Comparison of ENCODE assay signal across 10 cellular contexts in the genomic region with DNA sequence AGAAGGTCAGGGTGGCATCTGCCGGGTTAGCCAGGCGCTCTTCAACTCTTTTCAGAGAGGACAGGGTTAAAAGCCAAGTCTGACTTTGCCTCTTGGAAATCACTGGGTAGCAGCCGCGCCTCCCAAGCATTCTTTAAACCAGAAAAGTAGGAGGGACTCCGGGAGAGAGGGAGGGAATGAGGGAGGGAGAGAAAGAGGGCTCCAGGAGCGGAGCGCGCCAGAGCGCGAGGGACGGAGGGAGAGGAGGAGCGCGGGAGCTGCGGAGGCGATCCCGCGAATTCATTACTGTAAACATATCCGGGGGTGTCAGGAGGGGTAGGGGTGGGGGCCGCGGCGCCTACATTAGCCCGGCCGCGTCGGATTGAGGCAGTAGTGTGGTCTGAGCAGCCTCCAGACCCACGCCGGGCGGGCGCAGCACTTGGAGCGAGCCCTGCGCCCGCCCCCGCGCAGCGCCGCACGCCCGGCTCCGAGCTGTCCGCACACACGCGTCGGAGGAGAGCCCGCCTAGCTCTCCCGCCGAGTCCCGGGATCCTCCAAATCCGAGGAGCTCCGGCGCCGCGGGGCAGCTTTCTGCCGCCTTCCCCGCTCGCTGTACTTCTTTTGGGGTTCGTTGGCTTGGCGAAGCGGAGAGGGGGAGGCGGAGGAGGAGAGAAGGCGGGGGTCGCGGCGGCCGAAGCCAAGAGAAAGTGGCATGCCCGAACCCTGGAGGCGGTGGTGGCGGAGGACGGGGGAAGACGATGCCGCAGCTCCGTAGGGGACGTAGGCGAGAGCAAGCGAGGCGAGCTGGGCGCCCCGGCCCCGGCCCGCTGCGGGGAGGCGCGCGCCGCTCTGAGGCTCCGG. TPM values are rescaled to one million over a fixed set of nuclear protein-coding genes. Genes with fewer than 3 reads are reported as not detected.
DNase-seq lines count a peak whose midpoint lies in the region; ATAC-seq, FAIRE-seq and TF ChIP-seq lines count a peak whose summit lies in the region.
"Had no signal": no experiment of that assay in that cellular context is flagged by ENCODE, and none has a peak within 500 bp of the region (broad histone marks: within the 10 kb centered on the region; RNA-seq: fewer than 3 reads in every experiment).

No MANE protein-coding gene starts in this region.

- DNase-seq in activated naive CD8-positive, alpha-beta T cell treated with anti-CD3 and anti-CD28 coated beads, Interleukin-2, amount 10 ng/mL, durations not matched to agents 7 days and 5 days, result no peak
- DNase-seq in activated naive CD8-positive, alpha-beta T cell treated with anti-CD3 and anti-CD28 coated beads, Interleukin-2, amount 50 U/mL, for 24 hours, result no peak
- DNase-seq in adrenal gland (peak; percentile 37 to 70 (median 63)), left cardiac atrium (peak; percentile 70), pancreas (peak; percentile 47 to 81 (median 70)), MV-4-11 (lab: John Stamatoyannopoulos, UW) (no peak), NAMALWA (ENCODE audit: low spot score) (no peak)

- H3K4me1 ChIP-seq in adrenal gland (replicated peaks in 1 of 2) (peaks cover 0 to 32% of the 10 kb centered on the region in 2 donors), pancreas (peaks cover 0 to 9% (median 0%) of the 10 kb centered on the region in 3 donors)

- no peaks in the 10 kb centered on the region for H3K9me3 ChIP-seq in adrenal gland (replicated peaks in 1 of 3)
- H3K9me3 ChIP-seq in pancreas, result no peaks in the 10 kb centered on the region

- peak in 1 of 2 donors; percentile 62 for TF ChIP-seq POLR2A in adrenal gland (IDR thresholded peaks at IDR 0.05)

- no peak for ATAC-seq in activated naive CD8-positive, alpha-beta T cell treated with anti-CD3 and anti-CD28 coated beads, Interleukin-2, amount 10 ng/mL, durations not matched to agents 7 days and 5 days (ENCODE audit: low read depth)
- no peak for ATAC-seq in activated naive CD8-positive, alpha-beta T cell treated with anti-CD3 and anti-CD28 coated beads, Interleukin-2, amount 50 U/mL, for 24 hours
- ATAC-seq in left cardiac atrium (peak; percentile 45 to 78), pancreas (peak; percentile 26 to 54 (median 41)), GM21529 (IDR thresholded peaks at IDR 0.05; ENCODE audit: unreplicated experiment) (no peak)

- 1% methylated on average over 36 to 85 of the region's 85 CpGs for WGBS in adrenal gland, 4 donors
- WGBS in pancreas, 2 donors, result 0 to 1% methylated on average over 64 to 85 of the region's 85 CpGs

- peaks cover 69% of the 10 kb centered on the region for H3K27me3 Mint-ChIP-seq in activated naive CD8-positive, alpha-beta T cell treated with anti-CD3 and anti-CD28 coated beads, Interleukin-2, amount 10 ng/mL, durations not matched to agents 7 days and 5 days
- peaks cover 80% of the 10 kb centered on the region for H3K27me3 Mint-ChIP-seq in activated naive CD8-positive, alpha-beta T cell treated with anti-CD3 and anti-CD28 coated beads, Interleukin-2, amount 50 U/mL, for 24 hours

- H3K4me3 ChIP-seq in adrenal gland (peak overlapping the region in 2 of 4 donors; percentile 43 to 65), pancreas (peak overlapping the region; percentile 61 to 82 (median 68))

- H3K9me3 Mint-ChIP-seq in activated naive CD8-positive, alpha-beta T cell treated with anti-CD3 and anti-CD28 coated beads, Interleukin-2, amount 10 ng/mL, durations not matched to agents 7 days and 5 days, result peaks cover 3% of the 10 kb centered on the region
- H3K9me3 Mint-ChIP-seq in activated naive CD8-positive, alpha-beta T cell treated with anti-CD3 and anti-CD28 coated beads, Interleukin-2, amount 50 U/mL, for 24 hours, result no peaks in the 10 kb centered on the region

- TF ChIP-seq CTCF in adrenal gland (IDR thresholded peaks at IDR 0.05) (no peak), pancreas (IDR thresholded peaks at IDR 0.05) (no peak)

- intact Hi-C loops in adrenal gland (cut with DNase I) (loop anchor here in 1 of 2 donors (10.0 kb wide), 1 partner anchor 338 kb away; no protein-coding TSS in a partner anchor), left cardiac atrium (cut with DNase I) (no loop called here), pancreas (cut with DNase I) (loop anchor here in 1 of 3 donors (5.0 kb wide), 1 partner anchor 61 kb away; no protein-coding TSS in a partner anchor)

- peak overlapping the region; percentile 35 for H3K4me3 Mint-ChIP-seq in activated naive CD8-positive, alpha-beta T cell treated with anti-CD3 and anti-CD28 coated beads, Interleukin-2, amount 10 ng/mL, durations not matched to agents 7 days and 5 days
- H3K4me3 Mint-ChIP-seq in activated naive CD8-positive, alpha-beta T cell treated with anti-CD3 and anti-CD28 coated beads, Interleukin-2, amount 50 U/mL, for 24 hours, result no peak overlapping the region

- peaks cover 24% of the 10 kb centered on the region for H3K27me3 ChIP-seq in adrenal gland
- no peaks in the 10 kb centered on the region for H3K27me3 ChIP-seq in pancreas

- POLR2A ChIA-PET in activated naive CD8-positive, alpha-beta T cell treated with anti-CD3 and anti-CD28 coated beads, Interleukin-2, amount 10 ng/mL, durations not matched to agents 7 days and 5 days (lab: Charles Lee), result no interaction called here

- no peak for FAIRE-seq in pancreas (lab: Jason Lieb, UNC)
- FAIRE-seq: G401.6 had no signal

- H3K36me3 Mint-ChIP-seq in activated naive CD8-positive, alpha-beta T cell treated with anti-CD3 and anti-CD28 coated beads, Interleukin-2, amount 10 ng/mL, durations not matched to agents 7 days and 5 days, result no peaks in the 10 kb centered on the region
- no peaks in the 10 kb centered on the region for H3K36me3 Mint-ChIP-seq in activated naive CD8-positive, alpha-beta T cell treated with anti-CD3 and anti-CD28 coated beads, Interleukin-2, amount 50 U/mL, for 24 hours (ENCODE audit: low read depth)

- H3K27ac Mint-ChIP-seq in activated naive CD8-positive, alpha-beta T cell treated with anti-CD3 and anti-CD28 coated beads, Interleukin-2, amount 10 ng/mL, durations not matched to agents 7 days and 5 days, result peak overlapping the region; percentile 48
- H3K27ac Mint-ChIP-seq in activated naive CD8-positive, alpha-beta T cell treated with anti-CD3 and anti-CD28 coated beads, Interleukin-2, amount 50 U/mL, for 24 hours, result no peak overlapping the region

- H3K4me1 Mint-ChIP-seq in activated naive CD8-positive, alpha-beta T cell treated with anti-CD3 and anti-CD28 coated beads, Interleukin-2, amount 10 ng/mL, durations not matched to agents 7 days and 5 days, result peaks cover 17% of the 10 kb centered on the region
- peaks cover 7% of the 10 kb centered on the region for H3K4me1 Mint-ChIP-seq in activated naive CD8-positive, alpha-beta T cell treated with anti-CD3 and anti-CD28 coated beads, Interleukin-2, amount 50 U/mL, for 24 hours

- no peaks in the 10 kb centered on the region for H3K36me3 ChIP-seq in adrenal gland (replicated peaks in 1 of 2)
- no peaks in the 10 kb centered on the region for H3K36me3 ChIP-seq in pancreas

- H3K27ac ChIP-seq in adrenal gland (peak overlapping the region in 3 of 5 donors; percentile 40 to 83 (median 70)), pancreas (peak overlapping the region; percentile 52 to 96 (median 82))

RNA-seq across cellular contexts. Expression of a gene that starts 3.3 kb away (rescaled TPM):
- not detected for total RNA-seq in activated naive CD8-positive, alpha-beta T cell treated with anti-CD3 and anti-CD28 coated beads, Interleukin-2, amount 10 ng/mL, durations not matched to agents 7 days and 5 days
- 10 to 100 TPM in 6 of 8 donors, 1 to 10 TPM in 2; 3.3 to 36.7 (median 17.4) TPM for total RNA-seq in adrenal gland
- polyA plus RNA-seq in adrenal gland, result 10 to 100 TPM in 2 of 3 donors, 1 to 10 TPM in 1; 8.2 to 20.3 (median 15.3) TPM
- 10 to 100 TPM in 1 of 2 donors, 1 to 10 TPM in 1; 8.9 to 20.5 TPM for total RNA-seq in left cardiac atrium
- 100 to 1,000 TPM in 3 of 6 donors, 10 to 100 TPM in 3; 62.8 to 229 (median 91.7) TPM for total RNA-seq in pancreas
- 100 to 1,000 TPM; 119 to 125 TPM for polyA plus RNA-seq in pancreas
- total RNA-seq: activated CD8-positive, alpha-beta memory T cell treated with anti-CD3 and anti-CD28 coated beads for 36 hours had no signal

Comparison
In these comparisons a context has a peak if more than half of its experiments do, and no peak if none do; other contexts are left out.
1. ATAC-seq: peak in left cardiac atrium (2 of 2) and pancreas (4 of 4); none in activated naive CD8-positive, alpha-beta T cell treated with anti-CD3 and anti-CD28 coated beads, Interleukin-2, amount 10 ng/mL, durations not matched to agents 7 days and 5 days (single experiment), activated naive CD8-positive, alpha-beta T cell treated with anti-CD3 and anti-CD28 coated beads, Interleukin-2, amount 50 U/mL, for 24 hours (single experiment) and GM21529 (single experiment).
2. DNase-seq: peak in adrenal gland (7 of 7), left cardiac atrium (single experiment) and pancreas (6 of 6); none in activated naive CD8-positive, alpha-beta T cell treated with anti-CD3 and anti-CD28 coated beads, Interleukin-2, amount 10 ng/mL, durations not matched to agents 7 days and 5 days (single experiment), activated naive CD8-positive, alpha-beta T cell treated with anti-CD3 and anti-CD28 coated beads, Interleukin-2, amount 50 U/mL, for 24 hours (single experiment), MV-4-11 (single experiment) and NAMALWA (single experiment).
3. RNA of a gene that starts 3.3 kb away (total RNA-seq): 62.8 to 229 TPM in pancreas, 8.9 to 20.5 TPM in left cardiac atrium and 3.3 to 36.7 TPM in adrenal gland; not detected in activated naive CD8-positive, alpha-beta T cell treated with anti-CD3 and anti-CD28 coated beads, Interleukin-2, amount 10 ng/mL, durations not matched to agents 7 days and 5 days; every median in the first group is over 4 times any median in the second.